ENCODE assay signal across 26 cellular contexts in the genomic region with DNA sequence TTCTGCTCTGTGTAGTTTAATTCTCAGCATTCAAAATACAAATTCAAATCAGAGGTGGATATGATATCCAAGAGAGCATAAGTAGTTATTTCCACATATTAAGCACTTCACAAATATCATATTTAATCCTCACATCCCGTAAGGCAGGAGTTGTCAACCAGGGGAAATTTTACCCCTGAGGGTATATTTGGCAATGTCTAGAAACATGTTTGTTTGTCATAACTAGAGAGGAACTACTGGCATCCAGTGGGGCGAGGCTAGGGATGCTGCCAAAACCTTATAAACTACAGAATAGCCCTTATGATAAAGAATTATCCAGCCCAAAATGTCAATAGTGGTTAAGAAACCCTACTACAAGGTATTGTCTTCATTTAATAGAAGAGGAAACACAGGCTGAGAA.
"Had no signal": no experiment of that assay in that cellular context is flagged by ENCODE, and none has a peak within 500 bp of the region (broad histone marks: within the 10 kb centered on the region; RNA-seq: fewer than 3 reads in every experiment).

No MANE protein-coding gene starts in this region.

- H3K36me3 Mint-ChIP-seq: mesothelial cell of epicardium; naive thymus-derived CD4-positive, alpha-beta T cell; stimulated activated memory B cell treated with anti-CD40 and anti-IgM and Interleukin-4, amounts not matched to agents 10 μg/mL and 1 μg/mL and 100 μg/mL, for 72 hours had no signal

- DNase-seq: cortex of kidney; effector memory CD8-positive, alpha-beta T cell; hypothalamus; mesenchymal stem cell; naive thymus-derived CD4-positive, alpha-beta T cell; nephron progenitor cell; nucleus accumbens; ovary; posterior cingulate gyrus; psoas muscle; right cardiac atrium; spleen; stimulated activated CD4-positive, alpha-beta T cell treated with anti-CD3 and anti-CD28 coated beads, Interleukin-4, amount 100 ng/mL, for 4 hours; stimulated activated naive CD8-positive, alpha-beta T cell treated with anti-CD3 and anti-CD28 coated beads, Interleukin-15, Interleukin-2, amounts not matched to agents 100 U/mL and 50 U/mL, for 24 hours; substantia nigra; testis; tibial artery; upper lobe of left lung had no signal

- H3K27me3 ChIP-seq: ovary, testis, tibial artery, upper lobe of left lung had no signal

- H3K27me3 Mint-ChIP-seq: effector memory CD8-positive, alpha-beta T cell; stimulated activated memory B cell treated with anti-CD40 and anti-IgM and Interleukin-4, amounts not matched to agents 10 μg/mL and 1 μg/mL and 100 μg/mL, for 72 hours had no signal

- H3K4me3 ChIP-seq: lung, ovary, psoas muscle, skin epidermis, spleen, testis, tibial artery, upper lobe of left lung had no signal

- H3K4me3 Mint-ChIP-seq: effector memory CD8-positive, alpha-beta T cell; mesothelial cell of epicardium; naive thymus-derived CD4-positive, alpha-beta T cell; nephron progenitor cell; stimulated activated memory B cell treated with anti-CD40 and anti-IgM and Interleukin-4, amounts not matched to agents 10 μg/mL and 1 μg/mL and 100 μg/mL, for 72 hours had no signal

- H3K4me1 Mint-ChIP-seq: naive thymus-derived CD4-positive, alpha-beta T cell; stimulated activated memory B cell treated with anti-CD40 and anti-IgM and Interleukin-4, amounts not matched to agents 10 μg/mL and 1 μg/mL and 100 μg/mL, for 72 hours had no signal

- H3K36me3 ChIP-seq: ovary, spleen, tibial artery, upper lobe of left lung had no signal

- FAIRE-seq: endometrium, frontal cortex, keratinocyte, urothelium cell line had no signal

- H3K27ac Mint-ChIP-seq: effector memory CD8-positive, alpha-beta T cell; mesothelial cell of epicardium; naive thymus-derived CD4-positive, alpha-beta T cell; nephron progenitor cell; stimulated activated memory B cell treated with anti-CD40 and anti-IgM and Interleukin-4, amounts not matched to agents 10 μg/mL and 1 μg/mL and 100 μg/mL, for 72 hours had no signal

- H3K9me3 Mint-ChIP-seq: effector memory CD8-positive, alpha-beta T cell; mesothelial cell of epicardium; naive thymus-derived CD4-positive, alpha-beta T cell; nephron progenitor cell; stimulated activated memory B cell treated with anti-CD40 and anti-IgM and Interleukin-4, amounts not matched to agents 10 μg/mL and 1 μg/mL and 100 μg/mL, for 72 hours had no signal
